8 cellular contexts compared by ENCODE assay signal in the genomic region with DNA sequence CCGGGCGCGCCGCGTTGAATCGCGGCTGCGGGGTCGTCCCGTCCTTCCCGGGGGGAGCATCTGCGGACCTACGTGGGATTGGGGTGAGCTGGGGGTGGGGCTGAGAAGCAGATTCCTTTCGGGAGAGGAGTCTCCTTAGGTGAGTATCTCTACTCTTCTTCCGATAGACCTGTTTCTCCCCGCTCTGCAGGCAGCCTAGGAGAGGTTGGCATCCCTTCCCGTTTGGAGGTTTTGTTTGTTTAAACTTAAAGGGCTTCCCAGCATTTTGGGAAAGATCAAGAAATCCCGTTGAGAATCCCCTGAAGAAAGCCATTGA. TPM values are rescaled to one million over a fixed set of nuclear protein-coding genes. Genes with fewer than 3 reads are reported as not detected.
DNase-seq lines count a peak whose midpoint lies in the region; ATAC-seq and TF ChIP-seq lines count a peak whose summit lies in the region.

No MANE protein-coding gene starts in this region.

- H3K4me1 Mint-ChIP-seq in Calu3 (ENCODE audit: low read depth, unreplicated experiment), result no peaks in the 10 kb centered on the region
- peaks cover 21% of the 10 kb centered on the region for H3K4me1 Mint-ChIP-seq in osteocyte (ENCODE audit: unreplicated experiment)

- H3K4me3 Mint-ChIP-seq in Calu3 (ENCODE audit: low read depth, unreplicated experiment) (peak overlapping the region; percentile 95), osteocyte (ENCODE audit: unreplicated experiment) (peak overlapping the region; percentile 96)

- peak overlapping the region; percentile 90 for H3K27ac Mint-ChIP-seq in Calu3 (ENCODE audit: unreplicated experiment)
- peak overlapping the region; percentile 91 for H3K27ac Mint-ChIP-seq in osteocyte (ENCODE audit: unreplicated experiment)

- DNase-seq in Calu3 (no peak), NT2/D1 (ENCODE audit: low read depth, low spot score) (no peak), epithelial cell of prostate (ENCODE audit: low read depth, low spot score) (no peak), osteocyte (ENCODE audit: extremely low spot score, unreplicated experiment) (no peak), NCI-H1092 (lab: John Stamatoyannopoulos, UW) (no peak), NCI-H2107 treated with DMSO at 0.1 percent for 48 hours (lab: John Stamatoyannopoulos, UW; ENCODE audit: unreplicated experiment) (no peak), NOMO-1 treated with DMSO at 0.1 percent for 48 hours (lab: John Stamatoyannopoulos, UW; ENCODE audit: unreplicated experiment) (no peak)

- TF ChIP-seq CTCF in Calu3 (IDR thresholded peaks at IDR 0.05; ENCODE audit: unreplicated experiment) (no peak), osteocyte (IDR thresholded peaks at IDR 0.05) (no peak)

- H3K36me3 Mint-ChIP-seq in Calu3 (ENCODE audit: insufficient read depth, unreplicated experiment) (peaks cover 27% of the 10 kb centered on the region), osteocyte (ENCODE audit: unreplicated experiment) (peaks cover 6% of the 10 kb centered on the region)

- H3K27me3 Mint-ChIP-seq in Calu3 (ENCODE audit: unreplicated experiment) (no peaks in the 10 kb centered on the region), osteocyte (ENCODE audit: unreplicated experiment) (no peaks in the 10 kb centered on the region)

- no peaks in the 10 kb centered on the region for H3K9me3 Mint-ChIP-seq in Calu3 (ENCODE audit: low read depth, unreplicated experiment)
- no peaks in the 10 kb centered on the region for H3K9me3 Mint-ChIP-seq in osteocyte (ENCODE audit: unreplicated experiment)

- no peaks in the 10 kb centered on the region for H3K9me3 ChIP-seq in NT2/D1 (ENCODE audit: insufficient read depth, low read length)

- H3K9ac ChIP-seq in NT2/D1 (ENCODE audit: insufficient read length, low read depth), result peak overlapping the region; percentile 85

- H3K4me1 ChIP-seq in NT2/D1 (ENCODE audit: insufficient read depth, insufficient read length), result no peaks in the 10 kb centered on the region

- no peak for ATAC-seq in HG03432 (IDR thresholded peaks at IDR 0.05; ENCODE audit: unreplicated experiment)

- H3K4me3 ChIP-seq in NT2/D1 (ENCODE audit: insufficient read length, low read depth), result peak overlapping the region; percentile 80

- no peaks in the 10 kb centered on the region for H3K27me3 ChIP-seq in NT2/D1 (ENCODE audit: insufficient read depth, insufficient read length)

- peak overlapping the region; percentile 78 for H3K27ac ChIP-seq in epithelial cell of prostate

- intact Hi-C loops in Calu3 (cut with micrococcal nuclease; ENCODE audit: unreplicated experiment), result no loop called here

- CTCF ChIA-PET in Calu3 (lab: Charles Lee), result interaction anchor here (0.6 to 1.9 kb wide), 8 partner anchors 21 to 909 kb away, joined by 3 to 7 read pairs (median 4); a partner anchor contains a TSS

- TSS peak; percentile 59 for BruUV-seq in Calu3 (replicated peaks; lab: Mats Ljungman, UMichigan)

- peaks cover 40% of the 10 kb centered on the region for H3K36me3 ChIP-seq in NT2/D1 (ENCODE audit: insufficient read depth, insufficient read length, low read length)

RNA-seq across cellular contexts. Expression of a gene that starts 0.4 kb away (rescaled TPM):
- total RNA-seq in Calu3 (2022) (46.8 and 47.5 TPM in 2 replicates), osteocyte (36.3 and 37.3 TPM in 2 replicates)

RNA-seq across cellular contexts. Expression of a gene that starts 0.8 kb away (rescaled TPM):
- total RNA-seq in Calu3 (2022), result 30.5 and 30.9 TPM in 2 replicates
- 19.1 and 19.6 TPM in 2 replicates for total RNA-seq in osteocyte
